ENCODE assay signal across 15 cellular contexts in genomic region chr2:215973111-215973792, GRCh38. TPM values are rescaled to one million over a fixed set of nuclear protein-coding genes. Genes with fewer than 3 reads are reported as not detected.
DNase-seq lines count a peak whose midpoint lies in the region; ATAC-seq and TF ChIP-seq lines count a peak whose summit lies in the region.
"Had no signal": no experiment of that assay in that cellular context is flagged by ENCODE, and none has a peak within 500 bp of the region (broad histone marks: within the 10 kb centered on the region; RNA-seq: fewer than 3 reads in every experiment).

No MANE protein-coding gene starts in this region.

- H3K4me1 Mint-ChIP-seq in MCF 10A (ENCODE audit: insufficient read depth, unreplicated experiment): peaks cover 20% of the 10 kb centered on the region
- peaks cover 10% of the 10 kb centered on the region for H3K4me1 Mint-ChIP-seq in activated naive CD4-positive, alpha-beta T cell treated with anti-CD3 and anti-CD28 coated beads, Interleukin-2, amount 10 ng/mL, durations not matched to agents 7 days and 5 days

- H3K27ac ChIP-seq in breast epithelium (peak overlapping the region; percentile 84 to 86), cingulate gyrus (ENCODE audit: low read depth, low read length) (peak overlapping the region; percentile 29), thoracic aorta (peak overlapping the region; percentile 8 to 15)
- H3K27ac ChIP-seq: SJSA1 had no signal

- BruUV-seq in MCF 10A (replicated peaks; lab: Mats Ljungman, UMichigan): no TSS peak

- H3K36me3 Mint-ChIP-seq in MCF 10A (ENCODE audit: insufficient read depth, unreplicated experiment): no peaks in the 10 kb centered on the region
- peaks cover 32% of the 10 kb centered on the region for H3K36me3 Mint-ChIP-seq in activated naive CD4-positive, alpha-beta T cell treated with anti-CD3 and anti-CD28 coated beads, Interleukin-2, amount 10 ng/mL, durations not matched to agents 7 days and 5 days

- TF ChIP-seq CTCF in breast epithelium (IDR thresholded peaks at IDR 0.05) (no peak), MCF 10A (IDR thresholded peaks at IDR 0.05; ENCODE audit: unreplicated experiment) (no peak), thoracic aorta (IDR thresholded peaks at IDR 0.05) (no peak)

- DNase-seq in breast epithelium (ENCODE audit: low spot score in 2 of 2) (no peak), MCF 10A (ENCODE audit: unreplicated experiment) (no peak), left colon (no peak), thoracic aorta (ENCODE audit: low spot score) (no peak), NCI-H524 treated with DMSO at 0.1 percent for 48 hours (lab: John Stamatoyannopoulos, UW) (no peak)
- DNase-seq in activated naive CD4-positive, alpha-beta T cell treated with anti-CD3 and anti-CD28 coated beads, Interleukin-2, amount 10 ng/mL, durations not matched to agents 7 days and 5 days: no peak
- DNase-seq: CD8-positive, alpha-beta T cell; DMS79 treated with DMSO at 0.1 percent for 48 hours; NCI-H1105; NCI-H1694; NCI-H2107; NCI-H226 had no signal

- no peak overlapping the region for H3K4me3 Mint-ChIP-seq in MCF 10A (ENCODE audit: unreplicated experiment)
- H3K4me3 Mint-ChIP-seq in activated naive CD4-positive, alpha-beta T cell treated with anti-CD3 and anti-CD28 coated beads, Interleukin-2, amount 10 ng/mL, durations not matched to agents 7 days and 5 days: no peak overlapping the region
- H3K4me3 Mint-ChIP-seq: CD8-positive, alpha-beta T cell had no signal

- intact Hi-C loops in breast epithelium (cut with DNase I; ENCODE audit: low total_unique reads) (no loop called here), MCF 10A (cut with micrococcal nuclease) (loop anchor here (5.0 kb wide), 1 partner anchor 39 kb away; the partner anchor contains the start of gene MREG), left colon (cut with DNase I, micrococcal nuclease) (no loop called here)

- CTCF ChIA-PET in MCF 10A (lab: Yijun Ruan, JAX): interaction anchor here (0.6 to 2.4 kb wide), 6 partner anchors 11 to 49 kb away, joined by 3 to 8 read pairs (median 3); no protein-coding TSS in a partner anchor
- CTCF ChIA-PET in activated naive CD4-positive, alpha-beta T cell treated with anti-CD3 and anti-CD28 coated beads, Interleukin-2, amount 10 ng/mL, durations not matched to agents 7 days and 5 days (lab: Charles Lee): no interaction called here

- H3K36me3 ChIP-seq in breast epithelium (no peaks in the 10 kb centered on the region), thoracic aorta (no peaks in the 10 kb centered on the region)
- H3K36me3 ChIP-seq: SJSA1 had no signal

- POLR2A ChIA-PET in MCF 10A (lab: Yijun Ruan, JAX): interaction anchor here (0.7 to 2.3 kb wide), 5 partner anchors 25 to 52 kb away, joined by 3 to 8 read pairs (median 4); no protein-coding TSS in a partner anchor

- H3K9me3 ChIP-seq in breast epithelium: no peaks in the 10 kb centered on the region
- no peaks in the 10 kb centered on the region for H3K9me3 ChIP-seq in thoracic aorta
- H3K9me3 ChIP-seq: SJSA1 had no signal

- no peaks in the 10 kb centered on the region for H3K27me3 Mint-ChIP-seq in MCF 10A (ENCODE audit: insufficient read depth, unreplicated experiment)
- no peaks in the 10 kb centered on the region for H3K27me3 Mint-ChIP-seq in activated naive CD4-positive, alpha-beta T cell treated with anti-CD3 and anti-CD28 coated beads, Interleukin-2, amount 10 ng/mL, durations not matched to agents 7 days and 5 days

- H3K4me1 ChIP-seq in breast epithelium: peaks cover 0 to 8% of the 10 kb centered on the region in 2 donors
- H3K4me1 ChIP-seq in thoracic aorta (ENCODE audit: control insufficient read depth in 1 of 2, low read depth in 2 of 2): peaks cover 8 to 25% of the 10 kb centered on the region in 2 donors
- H3K4me1 ChIP-seq: SJSA1 had no signal

- no peaks in the 10 kb centered on the region for H3K9me3 Mint-ChIP-seq in MCF 10A (ENCODE audit: unreplicated experiment)
- H3K9me3 Mint-ChIP-seq in activated naive CD4-positive, alpha-beta T cell treated with anti-CD3 and anti-CD28 coated beads, Interleukin-2, amount 10 ng/mL, durations not matched to agents 7 days and 5 days: peaks cover 5% of the 10 kb centered on the region
- H3K9me3 Mint-ChIP-seq: CD8-positive, alpha-beta T cell had no signal

- no peak for TF ChIP-seq POLR2A in breast epithelium (IDR thresholded peaks at IDR 0.05)

- H3K27me3 ChIP-seq in breast epithelium: no peaks in the 10 kb centered on the region
- no peaks in the 10 kb centered on the region for H3K27me3 ChIP-seq in thoracic aorta (replicated peaks; ENCODE audit: insufficient read depth)
- H3K27me3 ChIP-seq: SJSA1 had no signal

- no peak overlapping the region for H3K27ac Mint-ChIP-seq in MCF 10A (ENCODE audit: low read depth, unreplicated experiment)
- no peak overlapping the region for H3K27ac Mint-ChIP-seq in activated naive CD4-positive, alpha-beta T cell treated with anti-CD3 and anti-CD28 coated beads, Interleukin-2, amount 10 ng/mL, durations not matched to agents 7 days and 5 days
- H3K27ac Mint-ChIP-seq: CD8-positive, alpha-beta T cell had no signal

- H3K4me3 ChIP-seq in breast epithelium: no peak overlapping the region
- no peak overlapping the region for H3K4me3 ChIP-seq in thoracic aorta
- H3K4me3 ChIP-seq: SJSA1 had no signal

- peak; percentile 11 for ATAC-seq in left colon
- ATAC-seq in thoracic aorta (ENCODE audit: insufficient number of reproducible peaks, low FRiP score, low read depth): no peak
- no peak for ATAC-seq in HG03280 (IDR thresholded peaks at IDR 0.05; ENCODE audit: unreplicated experiment)
- ATAC-seq: CD8-positive, alpha-beta T cell had no signal

RNA-seq across cellular contexts. Expression of gene MREG, which starts 40.1 kb away (rescaled TPM):
- total RNA-seq in breast epithelium: 10 to 100 TPM in 2 of 3 donors, 1 to 10 TPM in 1; 3.8 to 30.1 (median 16.1) TPM
- 6.8 and 10.4 TPM in 2 replicates for total RNA-seq in MCF 10A (2022)
- total RNA-seq in left colon: 10 to 100 TPM in 1 of 2 donors, 1 to 10 TPM in 1; 8.9 to 12.4 TPM
- 10 to 100 TPM in 1 of 2 donors, 1 to 10 TPM in 1; 1.6 to 10.7 TPM for total RNA-seq in thoracic aorta

Comparison
In these comparisons a context has a peak if more than half of its experiments do, and no peak if none do; other contexts are left out.
1. H3K27ac ChIP-seq: peak in every context shown above with its lines; median percentile 85 in breast epithelium; 29 in cingulate gyrus; 12 in thoracic aorta.